ENCODE assay signal across 11 cellular contexts in the genomic region with DNA sequence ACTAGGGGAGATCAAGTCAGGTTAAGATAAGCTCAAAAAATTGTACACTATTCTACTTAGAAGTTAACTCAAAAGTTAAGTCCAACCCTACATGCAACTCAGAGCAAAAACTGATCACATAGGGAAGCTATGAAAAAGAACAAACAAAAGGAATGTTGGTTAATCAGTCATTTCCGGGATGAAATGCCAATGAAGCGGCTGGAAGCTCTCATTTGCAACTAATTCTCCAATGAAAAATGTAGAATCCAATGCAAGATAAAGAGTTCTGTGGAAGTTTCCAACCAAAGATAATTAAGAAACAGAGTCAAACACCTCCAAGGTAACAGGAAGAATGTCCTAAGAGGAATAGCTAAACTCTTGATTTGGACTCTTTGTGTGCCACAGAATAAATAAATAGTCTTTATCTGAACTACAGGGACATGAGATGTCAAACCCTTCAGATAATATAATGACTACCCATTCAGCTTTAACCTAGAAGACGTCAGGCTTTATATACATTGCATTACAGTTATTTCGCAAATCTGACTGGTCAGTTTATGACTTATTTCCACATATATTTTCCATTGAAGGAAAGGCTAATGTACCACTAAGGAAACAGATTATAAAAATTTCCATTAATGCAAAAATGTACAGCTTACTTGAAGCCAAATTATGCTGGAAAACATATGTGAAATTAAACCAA. TPM values are rescaled to one million over a fixed set of nuclear protein-coding genes. Genes with fewer than 3 reads are reported as not detected.
DNase-seq lines count a peak whose midpoint lies in the region; ATAC-seq and TF ChIP-seq lines count a peak whose summit lies in the region.
"Had no signal": no experiment of that assay in that cellular context is flagged by ENCODE, and none has a peak within 500 bp of the region (broad histone marks: within the 10 kb centered on the region; RNA-seq: fewer than 3 reads in every experiment).

No MANE protein-coding gene starts in this region.

- H3K4me1 Mint-ChIP-seq in endothelial cell (ENCODE audit: unreplicated experiment) = peaks cover 16% of the 10 kb centered on the region

- no peak overlapping the region for H3K4me3 Mint-ChIP-seq in endothelial cell (ENCODE audit: unreplicated experiment)
- H3K4me3 Mint-ChIP-seq: activated T-helper 1 cell treated with anti-CD3 and anti-CD28 coated beads, Interleukin-12 subunit alpha, Interleukin-12 subunit beta, Interleukin-2, Interleukin-4 antibody, amounts not matched to agents 30 ng/mL and 10 ng/mL and 1 ng/mL, durations not matched to agents 14 hours and 24 hours and 36 hours had no signal

- no peak overlapping the region for H3K4me3 ChIP-seq in mucosa of descending colon

- peaks cover 18% of the 10 kb centered on the region for H3K36me3 Mint-ChIP-seq in endothelial cell (ENCODE audit: low read depth, unreplicated experiment)

- no peaks in the 10 kb centered on the region for H3K36me3 ChIP-seq in mucosa of descending colon (ENCODE audit: low read depth)

- ATAC-seq in mucosa of descending colon = peak; percentile 12

- intact Hi-C loops in mucosa of descending colon (cut with DNase I, micrococcal nuclease) = no loop called here

- no peaks in the 10 kb centered on the region for H3K27me3 Mint-ChIP-seq in endothelial cell (ENCODE audit: unreplicated experiment)

- H3K27ac Mint-ChIP-seq in endothelial cell (ENCODE audit: unreplicated experiment) = peak overlapping the region; percentile 20
- H3K27ac Mint-ChIP-seq: activated T-helper 1 cell treated with anti-CD3 and anti-CD28 coated beads, Interleukin-12 subunit alpha, Interleukin-12 subunit beta, Interleukin-2, Interleukin-4 antibody, amounts not matched to agents 30 ng/mL and 10 ng/mL and 1 ng/mL, durations not matched to agents 14 hours and 24 hours and 36 hours had no signal

- no peaks in the 10 kb centered on the region for H3K9me3 ChIP-seq in mucosa of descending colon

- H3K9me3 Mint-ChIP-seq in endothelial cell (ENCODE audit: unreplicated experiment) = no peaks in the 10 kb centered on the region
- H3K9me3 Mint-ChIP-seq: activated T-helper 1 cell treated with anti-CD3 and anti-CD28 coated beads, Interleukin-12 subunit alpha, Interleukin-12 subunit beta, Interleukin-2, Interleukin-4 antibody, amounts not matched to agents 30 ng/mL and 10 ng/mL and 1 ng/mL, durations not matched to agents 14 hours and 24 hours and 36 hours had no signal

- DNase-seq in AG08395 (ENCODE audit: low spot score) (peak; percentile 62), NCI-H226 (peak; percentile 80), endothelial cell (ENCODE audit: low spot score) (no peak), mucosa of descending colon (no peak), NCI-H128 (lab: John Stamatoyannopoulos, UW; ENCODE audit: unreplicated experiment) (no peak), NCI-H446 (lab: John Stamatoyannopoulos, UW) (no peak), NCI-H2029 (lab: John Stamatoyannopoulos, UW) (no peak), NK-92 (lab: John Stamatoyannopoulos, UW; ENCODE audit: unreplicated experiment) (no peak)
- DNase-seq: COR-L47, hypothalamus had no signal

- peaks cover 31% of the 10 kb centered on the region for H3K4me1 ChIP-seq in mucosa of descending colon (ENCODE audit: low read depth)

- no peak for TF ChIP-seq CTCF in endothelial cell (IDR thresholded peaks at IDR 0.05; ENCODE audit: unreplicated experiment)
- TF ChIP-seq CTCF in mucosa of descending colon (IDR thresholded peaks at IDR 0.05) = no peak

RNA-seq across cellular contexts. Expression of gene DST, which starts 48.0 kb away (rescaled TPM):
- total RNA-seq in endothelial cell (ENCODE audit: unreplicated experiment) = 284 TPM
- 100 to 1,000 TPM; 208 to 580 (median 356) TPM for total RNA-seq in mucosa of descending colon

Comparison
In these comparisons a context has a peak if more than half of its experiments do, and no peak if none do; other contexts are left out.
1. DNase-seq: peak in AG08395 (single experiment) and NCI-H226 (single experiment); none in endothelial cell (single experiment), mucosa of descending colon (0 of 3), NCI-H128 (single experiment), NCI-H446 (0 of 2), NCI-H2029 (single experiment) and NK-92 (single experiment).